In the genomic region with DNA sequence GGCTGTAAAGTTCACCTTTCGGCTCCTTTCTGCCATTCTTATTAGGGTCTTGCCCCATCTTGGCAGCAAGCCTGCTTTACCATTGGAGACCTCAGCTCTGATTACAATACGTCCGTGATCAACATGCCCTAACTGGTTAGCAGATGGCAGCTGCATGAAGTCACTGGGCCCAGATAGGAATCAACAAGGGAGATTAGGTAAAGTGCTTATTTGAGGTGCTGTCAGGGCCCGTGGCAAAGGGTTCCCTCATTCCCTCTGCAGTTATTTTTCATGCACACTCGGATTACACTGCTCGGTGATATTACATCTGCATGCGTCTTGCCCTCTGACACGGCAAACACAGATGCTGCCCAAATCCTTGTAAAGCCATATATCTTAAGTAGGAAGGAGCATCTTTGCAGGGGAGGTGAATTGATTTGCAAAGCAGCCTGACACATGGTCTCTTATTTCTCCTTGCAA, we compare ENCODE assay signal across 14 cellular contexts.
DNase-seq lines count a peak whose midpoint lies in the region; TF ChIP-seq lines count a peak whose summit lies in the region.
"Had no signal": no experiment of that assay in that cellular context is flagged by ENCODE, and none has a peak within 500 bp of the region (broad histone marks: within the 10 kb centered on the region; RNA-seq: fewer than 3 reads in every experiment).

No MANE protein-coding gene starts in this region.

- peak; percentile 8 for DNase-seq in H4 (ENCODE audit: low spot score)
- DNase-seq in NCI-H2107 (lab: John Stamatoyannopoulos, UW): peak; percentile 24
- peak; percentile 77 for DNase-seq in SK-N-DZ (ENCODE audit: low spot score)
- no peak for DNase-seq in colonic mucosa
- DNase-seq in dedifferentiated amniotic fluid mesenchymal stem cell (ENCODE audit: extremely low spot score): no peak
- no peak for DNase-seq in hepatic stellate cell (ENCODE audit: low spot score)
- DNase-seq: activated CD4-positive, alpha-beta T cell treated with anti-CD3 and anti-CD28 coated beads for 48 hours; activated T-cell treated with anti-CD3 and anti-CD28 coated beads, Interleukin-2, amount 50 U/mL, for 48 hours; erythroblast; GDM1; hypothalamus; stimulated activated naive CD4-positive, alpha-beta T cell treated with Interleukin-2 at 50 U/mL for 16 hours had no signal

- H3K9ac ChIP-seq in parathyroid adenoma (no peak overlapping the region), colonic mucosa (ENCODE audit: low read depth in 2 of 2, low read length in 2 of 2) (no peak overlapping the region)
- H3K9ac ChIP-seq: BLaER1 treated with 17β-estradiol and CSF1 and Interleukin-3, amounts not matched to agents 10 nM and 100 nM had no signal

- TF ChIP-seq CTCF in parathyroid adenoma (IDR thresholded peaks at IDR 0.05) (no peak), colonic mucosa (IDR thresholded peaks at IDR 0.05) (no peak)

- intact Hi-C loops in colonic mucosa (cut with DNase I): no loop called here

- H3K36me3 ChIP-seq in parathyroid adenoma (ENCODE audit: control insufficient read depth, insufficient read depth, low read length): no peaks in the 10 kb centered on the region
- no peaks in the 10 kb centered on the region for H3K36me3 ChIP-seq in colonic mucosa
- H3K36me3 ChIP-seq: BLaER1 treated with 17β-estradiol and CSF1 and Interleukin-3, amounts not matched to agents 10 nM and 100 nM had no signal

- H3K27ac ChIP-seq in parathyroid adenoma: peak overlapping the region; percentile 47
- H3K27ac ChIP-seq in colonic mucosa: no peak overlapping the region
- H3K27ac ChIP-seq: BLaER1 treated with 17β-estradiol and CSF1 and Interleukin-3, amounts not matched to agents 10 nM and 100 nM had no signal

- H3K4me3 ChIP-seq in parathyroid adenoma (ENCODE audit: low read depth, low read length) (no peak overlapping the region), colonic mucosa (no peak overlapping the region)
- H3K4me3 ChIP-seq: BLaER1 treated with 17β-estradiol and CSF1 and Interleukin-3, amounts not matched to agents 10 nM and 100 nM had no signal

- H3K4me1 ChIP-seq in parathyroid adenoma: peaks cover 27% of the 10 kb centered on the region
- H3K4me1 ChIP-seq in colonic mucosa: peaks cover 5% of the 10 kb centered on the region

- peak overlapping the region; percentile 54 for H2AFZ ChIP-seq in parathyroid adenoma

- H3K9me3 ChIP-seq in parathyroid adenoma (ENCODE audit: control insufficient read depth, low read length) (no peaks in the 10 kb centered on the region), colonic mucosa (no peaks in the 10 kb centered on the region)
- H3K9me3 ChIP-seq: BLaER1 treated with 17β-estradiol and CSF1 and Interleukin-3, amounts not matched to agents 10 nM and 100 nM had no signal

- peaks cover 3% of the 10 kb centered on the region for H3K79me2 ChIP-seq in parathyroid adenoma

- H3K27me3 ChIP-seq in parathyroid adenoma (ENCODE audit: control insufficient read depth, insufficient read depth, low read length): no peaks in the 10 kb centered on the region
- H3K27me3 ChIP-seq in colonic mucosa: no peaks in the 10 kb centered on the region
- H3K27me3 ChIP-seq: BLaER1 treated with 17β-estradiol and CSF1 and Interleukin-3, amounts not matched to agents 10 nM and 100 nM had no signal

- no peak overlapping the region for H3K4me2 ChIP-seq in parathyroid adenoma (ENCODE audit: low read length)

Comparison
In these comparisons a context has a peak if more than half of its experiments do, and no peak if none do; other contexts are left out.
1. DNase-seq: peak in H4 (single experiment), NCI-H2107 (single experiment) and SK-N-DZ (single experiment); none in colonic mucosa (single experiment), dedifferentiated amniotic fluid mesenchymal stem cell (single experiment) and hepatic stellate cell (single experiment).